In the genomic region with DNA sequence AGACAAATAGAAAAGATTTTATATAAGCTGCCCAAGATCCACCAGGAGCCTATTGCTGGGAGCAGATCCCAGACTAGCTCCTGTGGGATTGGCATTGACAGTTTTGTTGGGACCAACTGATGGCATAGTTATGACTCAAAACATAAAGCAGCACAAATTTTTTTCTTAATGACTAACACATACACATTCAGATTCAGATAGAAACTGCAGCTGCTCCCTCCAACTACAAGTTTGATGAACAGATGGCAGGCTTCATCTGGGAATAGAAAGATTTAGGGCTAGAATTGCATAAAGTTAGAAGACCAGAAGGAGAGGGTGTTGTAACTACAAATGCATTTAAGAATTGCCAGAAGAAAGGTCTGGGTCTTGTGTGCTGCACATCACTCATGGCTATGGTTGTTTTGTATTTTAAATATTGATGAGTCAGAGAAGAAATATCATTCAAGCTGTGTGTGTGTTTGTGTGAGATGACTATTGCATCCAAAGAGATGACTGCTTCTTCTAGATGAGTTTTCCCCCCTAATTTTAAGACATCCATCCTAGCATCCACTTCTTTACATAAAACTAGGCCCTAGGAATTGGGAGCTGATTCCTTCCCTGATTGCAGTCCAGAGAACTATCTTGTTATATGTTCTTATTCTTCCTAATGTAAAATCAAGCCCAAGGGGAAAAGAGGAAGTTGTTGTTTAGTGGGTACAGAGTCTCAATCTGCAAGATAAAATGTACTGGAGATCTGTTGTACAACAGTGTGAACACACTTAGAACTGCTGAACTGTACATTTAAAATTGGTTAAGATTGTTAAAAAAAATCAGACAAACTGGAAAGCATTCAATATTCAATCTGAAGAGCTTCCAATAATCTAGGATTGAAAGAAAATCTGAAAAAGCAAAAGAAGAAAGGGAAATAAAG, we compare ENCODE assay signal across 13 cellular contexts.
DNase-seq lines count a peak whose midpoint lies in the region; ATAC-seq lines count a peak whose summit lies in the region.
"Had no signal": no experiment of that assay in that cellular context is flagged by ENCODE, and none has a peak within 500 bp of the region (broad histone marks: within the 10 kb centered on the region; RNA-seq: fewer than 3 reads in every experiment).

No MANE protein-coding gene starts in this region.

- peak; percentile 75 for ATAC-seq in GM19351 (IDR thresholded peaks at IDR 0.05; ENCODE audit: unreplicated experiment)
- peak; percentile 73 for ATAC-seq in HG03175 (IDR thresholded peaks at IDR 0.05; ENCODE audit: unreplicated experiment)

- DNase-seq in RKO (ENCODE audit: low spot score) (peak; percentile 4), stromal cell of bone marrow (ENCODE audit: low read depth) (peak; percentile 1), NAMALWA (ENCODE audit: low spot score) (no peak), NCI-H146 treated with DMSO at 0.1 percent for 48 hours (lab: John Stamatoyannopoulos, UW; ENCODE audit: unreplicated experiment) (no peak), NCI-H187 treated with DMSO at 0.1 percent for 48 hours (lab: John Stamatoyannopoulos, UW) (no peak)
- DNase-seq: activated CD4-positive, alpha-beta T cell treated with anti-CD3 and anti-CD28 coated beads, Interleukin-2, amount 10 ng/mL, durations not matched to agents 24 days and 14 days; CD4-positive, alpha-beta T cell; H7; head of caudate nucleus; left ventricle myocardium inferior; Peyer's patch had no signal

Comparison
In these comparisons a context has a peak if more than half of its experiments do, and no peak if none do; other contexts are left out.
1. DNase-seq: peak in RKO (single experiment) and stromal cell of bone marrow (single experiment); none in NAMALWA (single experiment), NCI-H146 treated with DMSO at 0.1 percent for 48 hours (single experiment) and NCI-H187 treated with DMSO at 0.1 percent for 48 hours (single experiment).